ENCODE assay signal across 8 cellular contexts in genomic region chr17:76501018-76501826, GRCh38. TPM values are rescaled to one million over a fixed set of nuclear protein-coding genes. Genes with fewer than 3 reads are reported as not detected.
A peak's percentile ranks its signal among the peaks of the same experiment; 100 is the strongest.
DNase-seq lines count a peak whose midpoint lies in the region; ATAC-seq, FAIRE-seq and TF ChIP-seq lines count a peak whose summit lies in the region.

Gene RHBDF2 (minus strand): TSS chr17:76501423. CDS start chr17:76481524, 19,899 bp downstream.

- no peaks in the 10 kb centered on the region for H3K36me3 ChIP-seq in CD8-positive, alpha-beta T cell (ENCODE audit: insufficient read depth, low read length)
- H3K36me3 ChIP-seq in OCI-LY1 (ENCODE audit: insufficient read depth, low read length) (no peaks in the 10 kb centered on the region), endothelial cell of umbilical vein (ENCODE audit: control insufficient read depth in 2 of 2, extremely low read depth in 1 of 2, insufficient read depth in 2 of 2, low read length in 2 of 2) (no peaks in the 10 kb centered on the region), mucosa of descending colon (ENCODE audit: low read depth) (no peaks in the 10 kb centered on the region)

- no peaks in the 10 kb centered on the region for H3K27me3 ChIP-seq in CD8-positive, alpha-beta T cell (ENCODE audit: insufficient read depth, low read length)
- no peaks in the 10 kb centered on the region for H3K27me3 ChIP-seq in OCI-LY1 (ENCODE audit: insufficient read depth, low read length)
- no peaks in the 10 kb centered on the region for H3K27me3 ChIP-seq in endothelial cell of umbilical vein (ENCODE audit: control insufficient read depth in 2 of 2, insufficient read depth in 2 of 2, low read length in 2 of 2)

- H3K27me3 Mint-ChIP-seq in CD8-positive, alpha-beta T cell (ENCODE audit: low read depth), result no peaks in the 10 kb centered on the region

- H3K4me1 ChIP-seq in CD8-positive, alpha-beta T cell (ENCODE audit: insufficient read depth, low read length), result peaks cover 44% of the 10 kb centered on the region
- H3K4me1 ChIP-seq in OCI-LY1 (ENCODE audit: insufficient read depth, low read length, severe bottlenecking) (peaks cover 43% of the 10 kb centered on the region), endothelial cell of umbilical vein (ENCODE audit: control insufficient read depth, extremely low read depth, insufficient read depth, low read length) (peaks cover 36% of the 10 kb centered on the region), mucosa of descending colon (ENCODE audit: low read depth) (peaks cover 35% of the 10 kb centered on the region)

- no peaks in the 10 kb centered on the region for H3K36me3 Mint-ChIP-seq in CD8-positive, alpha-beta T cell

- dilution Hi-C loops in endothelial cell of umbilical vein (cut with MboI; ENCODE audit: extremely low pct_ligation_motif_present, low sequenced_read_pairs), result no loop called here

- peak within 1 kb of the TSS; percentile 83 for H3K4me3 Mint-ChIP-seq in CD8-positive, alpha-beta T cell

- CTCF ChIA-PET in CD8-positive, alpha-beta T cell (lab: Charles Lee), result interaction anchor here (0.7 to 16.5 kb wide), 11 partner anchors 9 to 373 kb away, joined by 3 to 265 read pairs (median 3); partner anchors contain the start of gene AANAT
- CTCF ChIA-PET in endothelial cell of umbilical vein (lab: Charles Lee), result interaction anchor here (1.3 to 2.4 kb wide), 4 partner anchors 8 to 116 kb away, joined by 3 to 17 read pairs (median 8); partner anchors contain the start of gene SPHK1

- H3K9me3 Mint-ChIP-seq in CD8-positive, alpha-beta T cell, result no peaks in the 10 kb centered on the region

- DNase-seq in CD8-positive, alpha-beta T cell, result peak; percentile 91 to 99 (median 96)
- DNase-seq in HTR-8/SVneo (ENCODE audit: insufficient read length, low spot score) (peak; percentile 96), activated T-cell treated with anti-CD3 and anti-CD28 coated beads for 1 hour (ENCODE audit: low read depth) (peak; percentile 95), endothelial cell of umbilical vein (ENCODE audit: low read depth, low spot score) (peak; percentile 76), mucosa of descending colon (peak; percentile 95 to 98 (median 97))
- DNase-seq in stimulated activated CD8-positive, alpha-beta memory T cell treated with anti-CD3 and anti-CD28 coated beads, Interleukin-4, amount 100 ng/mL, for 1 hour (ENCODE audit: low read depth in 2 of 2, low spot score in 1 of 2), result peak; percentile 92 to 95

- H3K9ac ChIP-seq in OCI-LY1 (ENCODE audit: low read length) (peak within 1 kb of the TSS; percentile 72), endothelial cell of umbilical vein (replicated peaks; ENCODE audit: extremely low read depth, insufficient read depth, low read length) (peak within 1 kb of the TSS; percentile 69)

- no peak for TF ChIP-seq CTCF in CD8-positive, alpha-beta T cell (IDR thresholded peaks at IDR 0.05)
- TF ChIP-seq CTCF in OCI-LY1 (IDR thresholded peaks at IDR 0.05; ENCODE audit: low read length), result no peak
- TF ChIP-seq CTCF in endothelial cell of umbilical vein (IDR thresholded peaks at IDR 0.05; ENCODE audit: extremely low read depth in 1 of 2, insufficient read depth in 1 of 2, low read depth in 1 of 2, low read length in 2 of 2), result no peak
- no peak for TF ChIP-seq CTCF in mucosa of descending colon (IDR thresholded peaks at IDR 0.05)

- TF ChIP-seq POLR2A in endothelial cell of umbilical vein (IDR thresholded peaks at IDR 0.05; ENCODE audit: low read depth, low read length), result peak; percentile 83

- no peaks in the 10 kb centered on the region for H3F3A ChIP-seq in OCI-LY1 (ENCODE audit: insufficient read depth, low read length)

- peak within 1 kb of the TSS; percentile 96 for H3K27ac Mint-ChIP-seq in CD8-positive, alpha-beta T cell

- no peaks in the 10 kb centered on the region for H3K9me1 ChIP-seq in endothelial cell of umbilical vein (replicated peaks; ENCODE audit: control insufficient read depth, extremely low read depth, insufficient read depth, low read length)

- H3K4me3 ChIP-seq in CD8-positive, alpha-beta T cell (ENCODE audit: low read depth, low read length), result peak within 1 kb of the TSS; percentile 79
- H3K4me3 ChIP-seq in OCI-LY1 (ENCODE audit: low read depth, low read length, poor library complexity, severe bottlenecking), result peak within 1 kb of the TSS; percentile 85
- peak within 1 kb of the TSS; percentile 38 to 72 (median 56) for H3K4me3 ChIP-seq in endothelial cell of umbilical vein (replicated peaks in 1 of 3; ENCODE audit: insufficient read depth in 1 of 3, low read depth in 1 of 3, low read length in 3 of 3)
- peak within 1 kb of the TSS; percentile 40 for H3K4me3 ChIP-seq in mucosa of descending colon

- intact Hi-C loops in CD8-positive, alpha-beta T cell (cut with DNase I, micrococcal nuclease), result loop anchor here (1.0 kb wide), 3 partner anchors 14 to 236 kb away; partner anchors contain the start of genes UBE2O (in 2 of the 2) and UBALD2 (in 1 of the 2)
- intact Hi-C loops in endothelial cell of umbilical vein (cut with micrococcal nuclease), result loop anchor here (1.0 to 10.0 kb wide), 3 partner anchors 8 to 186 kb away; no protein-coding TSS in a partner anchor
- intact Hi-C loops in mucosa of descending colon (cut with DNase I, micrococcal nuclease), result no loop called here

- no TSS peak for BruUV-seq in endothelial cell of umbilical vein (replicated peaks; lab: Mats Ljungman, UMichigan)

- POLR2A ChIA-PET in CD8-positive, alpha-beta T cell (lab: Charles Lee), result interaction anchor here (0.7 to 2.2 kb wide), 10 partner anchors 8 to 49 kb away, joined by 3 to 8 read pairs (median 3); partner anchors contain the start of gene AANAT
- POLR2A ChIA-PET in endothelial cell of umbilical vein (lab: Charles Lee), result interaction anchor here (0.6 kb wide), 1 partner anchor 160 kb away, joined by 6 read pairs; no protein-coding TSS in a partner anchor

- H3K9me2 ChIP-seq in OCI-LY1 (ENCODE audit: low read depth, low read length), result no peaks in the 10 kb centered on the region

- H4K20me1 ChIP-seq in OCI-LY1 (ENCODE audit: insufficient read depth, low read length) (no peaks in the 10 kb centered on the region), endothelial cell of umbilical vein (replicated peaks; ENCODE audit: control insufficient read depth, extremely low read depth, insufficient read depth, low read length) (no peaks in the 10 kb centered on the region)

- FAIRE-seq in HTR-8/SVneo (lab: Jason Lieb, UNC), result no peak
- peak; percentile 91 for FAIRE-seq in endothelial cell of umbilical vein (lab: Jason Lieb, UNC)

- H3K4me2 ChIP-seq in OCI-LY1 (ENCODE audit: low read length), result peak within 1 kb of the TSS; percentile 81
- H3K4me2 ChIP-seq in endothelial cell of umbilical vein (ENCODE audit: insufficient read depth, low read length), result peak within 1 kb of the TSS; percentile 78

- peak; percentile 97 for ATAC-seq in CD8-positive, alpha-beta T cell
- ATAC-seq in GM19467 (IDR thresholded peaks at IDR 0.05; ENCODE audit: unreplicated experiment) (peak; percentile 60), mucosa of descending colon (peak; percentile 95)

- H2AFZ ChIP-seq in OCI-LY1 (ENCODE audit: low read length), result no peak within 1 kb of the TSS
- peak within 1 kb of the TSS; percentile 91 for H2AFZ ChIP-seq in endothelial cell of umbilical vein (ENCODE audit: low read depth, low read length)

- H3K79me2 ChIP-seq in OCI-LY1 (ENCODE audit: insufficient read depth, low read length), result no peaks in the 10 kb centered on the region
- peaks cover 19% of the 10 kb centered on the region for H3K79me2 ChIP-seq in endothelial cell of umbilical vein (ENCODE audit: control insufficient read depth, insufficient read depth, low read length)

- H3K9me3 ChIP-seq in CD8-positive, alpha-beta T cell (ENCODE audit: low read length), result no peaks in the 10 kb centered on the region
- H3K9me3 ChIP-seq in OCI-LY1 (ENCODE audit: low read length) (no peaks in the 10 kb centered on the region), endothelial cell of umbilical vein (replicated peaks; ENCODE audit: control insufficient read depth, insufficient read depth, low read length) (no peaks in the 10 kb centered on the region), mucosa of descending colon (no peaks in the 10 kb centered on the region)

- H3K27ac ChIP-seq in CD8-positive, alpha-beta T cell (ENCODE audit: low read depth, low read length), result peak within 1 kb of the TSS; percentile 73
- H3K27ac ChIP-seq in OCI-LY1 (ENCODE audit: low read depth, low read length, poor library complexity, severe bottlenecking) (peak within 1 kb of the TSS; percentile 38), endothelial cell of umbilical vein (ENCODE audit: insufficient read depth, low read depth, low read length) (peak within 1 kb of the TSS; percentile 58)

- peaks cover 47% of the 10 kb centered on the region for H3K4me1 Mint-ChIP-seq in CD8-positive, alpha-beta T cell (ENCODE audit: low read depth)

TF ChIP-seq in endothelial cell of umbilical vein, 7 proteins besides CTCF, POLR2A, EP300 and RAD21:
- TF ChIP-seq MAX (IDR thresholded peaks at IDR 0.05; ENCODE audit: insufficient read depth, insufficient read length) (peak; percentile 26), FOS (IDR thresholded peaks at IDR 0.05; ENCODE audit: borderline replicate concordance, insufficient read depth, low read length) (no peak), GATA2 (IDR thresholded peaks at IDR 0.05; ENCODE audit: insufficient read depth, insufficient read length, low read depth, low read length) (no peak), POLR2AphosphoS5 (IDR thresholded peaks at IDR 0.05; ENCODE audit: insufficient read depth, low read depth, low read length) (peak; percentile 89), MYC (IDR thresholded peaks at IDR 0.05; ENCODE audit: low read depth, low read length) (no peak), JUN (IDR thresholded peaks at IDR 0.05; ENCODE audit: borderline replicate concordance, insufficient read depth, insufficient read length, low read depth) (no peak)

RNA-seq across cellular contexts. Expression of gene RHBDF2, which starts in this region (rescaled TPM):
- total RNA-seq in CD8-positive, alpha-beta T cell, result 10 to 100 TPM; 45.4 to 46.2 TPM
- total RNA-seq in endothelial cell of umbilical vein (38.5 and 42.6 TPM in 2 replicates), mucosa of descending colon (10 to 100 TPM; 11.2 to 20.8 (median 18.9) TPM)
- 25.5 and 35.0 TPM in 2 replicates for polyA plus RNA-seq in endothelial cell of umbilical vein
- polyA plus RNA-seq in endothelial cell of umbilical vein (2011; cell fraction: cytosol; rRNA removed), result 14.3 and 17.0 TPM in 2 replicates
- polyA plus RNA-seq in endothelial cell of umbilical vein (2011; cell fraction: nucleus; rRNA removed), result 34.9 and 50.9 TPM in 2 replicates
- 28.8 and 49.4 TPM in 2 replicates for polyA plus RNA-seq in endothelial cell of umbilical vein (2012)
- 18.1 and 20.4 TPM in 2 replicates for polyA minus RNA-seq in endothelial cell of umbilical vein
- 4.5 TPM for polyA minus RNA-seq in endothelial cell of umbilical vein (2011; cell fraction: cytosol; rRNA and poly(A)+ RNA removed)
- polyA minus RNA-seq in endothelial cell of umbilical vein (2011; cell fraction: nucleus; rRNA and poly(A)+ RNA removed), result 16.7 and 35.6 TPM in 2 replicates

Comparison
In these comparisons a context has a peak if more than half of its experiments do, and no peak if none do; other contexts are left out.
1. Peak in every context shown above with its lines: DNase-seq, ATAC-seq, H3K4me3 ChIP-seq and H3K27ac ChIP-seq.
2. intact Hi-C loops: an anchor here in CD8-positive, alpha-beta T cell (1.0 kb wide) and endothelial cell of umbilical vein (1.0 to 10.0 kb wide); none called in mucosa of descending colon.